ENCODE assay signal across 23 cellular contexts in the genomic region with DNA sequence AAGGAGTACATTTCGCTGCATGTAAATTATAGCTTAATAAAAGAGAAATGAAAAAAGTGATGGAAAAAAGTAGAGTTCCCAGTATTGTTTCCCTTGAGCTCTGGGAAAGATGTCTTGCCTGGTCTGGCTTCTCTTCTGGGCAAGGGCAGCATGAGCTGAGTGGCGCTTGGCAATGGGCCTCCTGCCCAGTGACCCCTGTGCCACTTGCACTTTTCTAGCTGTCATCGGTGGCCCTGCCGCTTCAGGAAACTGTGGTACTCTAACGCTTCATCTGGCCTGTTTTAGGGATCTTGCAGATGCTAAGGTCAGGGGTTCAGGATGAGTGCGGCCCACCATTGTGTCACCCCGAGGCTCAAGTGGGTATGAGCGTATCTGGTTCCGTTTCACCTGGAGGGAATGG.
DNase-seq lines count a peak whose midpoint lies in the region; ATAC-seq and TF ChIP-seq lines count a peak whose summit lies in the region.
"Had no signal": no experiment of that assay in that cellular context is flagged by ENCODE, and none has a peak within 500 bp of the region (broad histone marks: within the 10 kb centered on the region; RNA-seq: fewer than 3 reads in every experiment).

No MANE protein-coding gene starts in this region.

- intact Hi-C loops in ascending aorta (cut with DNase I): loop anchor here (5.0 kb wide), 4 partner anchors 34 to 456 kb away; a partner anchor contains a TSS
- intact Hi-C loops in left ventricle myocardium inferior (cut with micrococcal nuclease): no loop called here

- DNase-seq in ascending aorta (ENCODE audit: low spot score in 2 of 2) (no peak), coronary artery (ENCODE audit: low spot score) (peak; percentile 80), left ventricle myocardium inferior (peak; percentile 58), thoracic aorta (ENCODE audit: low spot score) (no peak), WERI-Rb-1 (no peak), SHP77 (lab: John Stamatoyannopoulos, UW) (no peak)
- no peak for DNase-seq in stimulated activated naive CD4-positive, alpha-beta T cell (lab: John Stamatoyannopoulos, UW)
- DNase-seq: ACHN; BE2C; C1 segment of cervical spinal cord; CD4-positive, CD25-positive, alpha-beta regulatory T cell; CD8-positive, alpha-beta memory T cell; COR-L47; DMS 273 treated with DMSO at 0.1 percent for 48 hours; DMS53; DND-41; EL; GOT3; H7; HFFc6 had no signal

- ATAC-seq in thoracic aorta (ENCODE audit: insufficient number of reproducible peaks, low FRiP score, low read depth): no peak
- ATAC-seq: GM12878, HCT116 had no signal

- H3K4me3 ChIP-seq in ascending aorta (no peak overlapping the region), coronary artery (peak overlapping the region; percentile 47), left ventricle myocardium inferior (no peak overlapping the region), thoracic aorta (peak overlapping the region; percentile 43), WERI-Rb-1 (ENCODE audit: low read depth, low read length) (no peak overlapping the region)
- H3K4me3 ChIP-seq: GM12878 had no signal

- TF ChIP-seq CTCF in ascending aorta (IDR thresholded peaks at IDR 0.05): no peak
- no peak for TF ChIP-seq CTCF in coronary artery (IDR thresholded peaks at IDR 0.05)
- TF ChIP-seq CTCF in left ventricle myocardium inferior (IDR thresholded peaks at IDR 0.05; ENCODE audit: borderline replicate concordance): no peak
- no peak for TF ChIP-seq CTCF in thoracic aorta (IDR thresholded peaks at IDR 0.05)
- no peak for TF ChIP-seq CTCF in WERI-Rb-1 (IDR thresholded peaks at IDR 0.05; ENCODE audit: low read depth, low read length)

- H3K27ac ChIP-seq in ascending aorta: peak overlapping the region; percentile 75 to 80
- peak overlapping the region; percentile 9 to 79 for H3K27ac ChIP-seq in coronary artery
- no peak overlapping the region for H3K27ac ChIP-seq in left ventricle myocardium inferior (replicated peaks)
- peak overlapping the region; percentile 77 to 92 for H3K27ac ChIP-seq in thoracic aorta
- H3K27ac ChIP-seq in WERI-Rb-1: no peak overlapping the region
- H3K27ac ChIP-seq: HL-60 had no signal

- H3K36me3 ChIP-seq in ascending aorta: no peaks in the 10 kb centered on the region
- H3K36me3 ChIP-seq in left ventricle myocardium inferior: no peaks in the 10 kb centered on the region
- no peaks in the 10 kb centered on the region for H3K36me3 ChIP-seq in thoracic aorta
- H3K36me3 ChIP-seq in WERI-Rb-1: no peaks in the 10 kb centered on the region
- H3K36me3 ChIP-seq: BE2C had no signal

- H3K9me3 ChIP-seq in ascending aorta: no peaks in the 10 kb centered on the region
- H3K9me3 ChIP-seq in left ventricle myocardium inferior (replicated peaks): no peaks in the 10 kb centered on the region
- H3K9me3 ChIP-seq in thoracic aorta: no peaks in the 10 kb centered on the region
- no peaks in the 10 kb centered on the region for H3K9me3 ChIP-seq in WERI-Rb-1 (ENCODE audit: severe bottlenecking)
- H3K9me3 ChIP-seq: BE2C had no signal

- H3K27me3 ChIP-seq in ascending aorta (no peaks in the 10 kb centered on the region), left ventricle myocardium inferior (ENCODE audit: low read depth) (no peaks in the 10 kb centered on the region), thoracic aorta (replicated peaks; ENCODE audit: insufficient read depth) (no peaks in the 10 kb centered on the region), WERI-Rb-1 (ENCODE audit: insufficient read depth, low read depth, severe bottlenecking) (peaks cover 13% of the 10 kb centered on the region)

- H3K4me1 ChIP-seq in ascending aorta (peaks cover 10 to 34% of the 10 kb centered on the region in 2 donors), left ventricle myocardium inferior (peaks cover 37% of the 10 kb centered on the region), thoracic aorta (ENCODE audit: control insufficient read depth in 1 of 2, low read depth in 2 of 2) (peaks cover 33 to 78% of the 10 kb centered on the region in 2 donors)
- H3K4me1 ChIP-seq: BE2C had no signal

Comparison
In these comparisons a context has a peak if more than half of its experiments do, and no peak if none do; other contexts are left out.
1. DNase-seq: peak in coronary artery (single experiment) and left ventricle myocardium inferior (single experiment); none in ascending aorta (0 of 2), thoracic aorta (single experiment), stimulated activated naive CD4-positive, alpha-beta T cell (0 of 6), WERI-Rb-1 (single experiment) and SHP77 (0 of 2).
2. H3K27ac ChIP-seq: peak in ascending aorta (2 of 2), coronary artery (2 of 2) and thoracic aorta (2 of 2); none in left ventricle myocardium inferior (single experiment) and WERI-Rb-1 (single experiment).
3. H3K4me3 ChIP-seq: peak in coronary artery (single experiment) and thoracic aorta (single experiment); none in ascending aorta (0 of 2), left ventricle myocardium inferior (single experiment) and WERI-Rb-1 (single experiment).